ENCODE assay signal across 23 cellular contexts in the genomic region with DNA sequence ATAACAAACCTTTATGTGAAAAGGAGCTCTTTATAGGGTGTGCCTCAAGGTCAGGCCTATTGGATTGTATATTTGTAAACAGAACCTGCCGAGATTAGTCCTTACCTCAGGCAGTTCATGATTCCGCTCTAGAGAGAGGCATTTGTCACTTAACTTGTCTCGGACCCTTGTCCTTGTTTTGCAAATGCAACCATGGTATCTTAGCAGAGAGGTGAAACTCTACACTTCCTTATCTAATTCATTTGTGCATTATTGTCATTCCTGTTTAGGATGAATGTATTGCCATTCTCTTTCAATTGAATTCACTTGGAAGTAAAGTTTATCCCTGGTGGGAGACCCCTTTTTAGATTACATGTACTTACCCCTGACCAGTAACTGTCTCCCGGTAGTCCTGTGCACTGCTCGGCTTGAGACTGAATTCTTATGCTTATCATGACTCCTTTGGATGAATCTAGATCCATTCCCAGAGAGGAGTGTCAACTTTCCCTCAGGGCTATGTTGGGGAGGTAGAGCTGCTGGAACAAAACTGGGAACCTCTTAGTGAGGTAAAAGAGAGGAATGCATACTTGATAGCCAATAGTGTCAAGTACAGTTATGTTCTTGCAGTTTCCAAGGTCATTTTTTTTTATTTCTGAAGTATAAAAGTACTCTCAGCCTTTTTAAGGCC. TPM values are rescaled to one million over a fixed set of nuclear protein-coding genes. Genes with fewer than 3 reads are reported as not detected.
"Had no signal": no experiment of that assay in that cellular context is flagged by ENCODE, and none has a peak within 500 bp of the region (broad histone marks: within the 10 kb centered on the region; RNA-seq: fewer than 3 reads in every experiment).

No MANE protein-coding gene starts in this region.

- H3K27ac ChIP-seq: body of pancreas, heart left ventricle, left lung, prostate gland, tibial artery had no signal

- H3K36me3 ChIP-seq: heart left ventricle, left lung, prostate gland, tibial artery had no signal

- H3K27me3 ChIP-seq: body of pancreas, heart left ventricle, left lung, tibial artery had no signal

- H3K9me3 ChIP-seq: body of pancreas, heart left ventricle, left lung, prostate gland, tibial artery had no signal

- DNase-seq: activated CD4-positive, alpha-beta memory T cell treated with anti-CD3 and anti-CD28 coated beads for 36 hours; activated CD4-positive, alpha-beta T cell treated with anti-CD3 and anti-CD28 coated beads for 4 hours; activated CD4-positive, CD25-positive, alpha-beta regulatory T cell; activated gamma-delta T cell; anterior cingulate cortex; body of pancreas; caudate nucleus; effector CD4-positive, alpha-beta T cell; heart left ventricle; immature natural killer cell; left lung; mammary epithelial cell; midbrain; natural killer cell; right cardiac atrium; stimulated activated CD4-positive, alpha-beta T cell treated with anti-CD3 and anti-CD28 coated beads, Interleukin-2, amount 100 ng/mL, for 24 hours; stimulated activated naive CD8-positive, alpha-beta T cell treated with anti-CD3 and anti-CD28 coated beads, Interleukin-15, amount 100 ng/mL, for 72 hours; T-helper 17 cell; tibial artery had no signal

- H3K4me3 ChIP-seq: body of pancreas, heart left ventricle, left lung, prostate gland, tibial artery had no signal

- H3K4me1 ChIP-seq: left lung, prostate gland, tibial artery had no signal

RNA-seq across cellular contexts. Expression of a gene that starts 46.6 kb away (rescaled TPM):
- total RNA-seq: fibroblast of villous mesenchyme, osteocyte, skeletal muscle tissue had no signal
- polyA plus RNA-seq: immature natural killer cell had no signal
